8 cellular contexts compared by ENCODE assay signal in genomic region chr2:27264253-27264752, GRCh38. TPM values are rescaled to one million over a fixed set of nuclear protein-coding genes. Genes with fewer than 3 reads are reported as not detected.
A peak's percentile ranks its signal among the peaks of the same experiment; 100 is the strongest.
DNase-seq lines count a peak whose midpoint lies in the region; ATAC-seq, FAIRE-seq and TF ChIP-seq lines count a peak whose summit lies in the region.

No MANE protein-coding gene starts in this region.

- TF ChIP-seq RAD21 in GM12878 (IDR thresholded peaks at IDR 0.05; ENCODE audit: insufficient read depth, low read depth, low read length), result no peak

- H3K4me3 ChIP-seq in ACC112 (ENCODE audit: low read depth, low read length), result peak overlapping the region; percentile 54
- H3K4me3 ChIP-seq in HUES48 (ENCODE audit: low read depth, low read length), result peak overlapping the region; percentile 69
- peak overlapping the region; percentile 76 for H3K4me3 ChIP-seq in GM12878
- H3K4me3 ChIP-seq in mesodermal cell (ENCODE audit: extremely low read depth, insufficient read depth, low read length, poor library complexity, severe bottlenecking), result peak overlapping the region; percentile 32

- no peak for FAIRE-seq in GM12878 (lab: Jason Lieb, UNC)

- H3K4me2 ChIP-seq in GM12878 (ENCODE audit: control insufficient read depth, insufficient read depth), result peak overlapping the region; percentile 98

- ATAC-seq in GM12878 (peak; percentile 62), GM19324 (IDR thresholded peaks at IDR 0.05; ENCODE audit: low FRiP score, unreplicated experiment) (no peak)

- no peaks in the 10 kb centered on the region for H3K9me3 ChIP-seq in HUES48 (ENCODE audit: control insufficient read depth, insufficient read depth, low read length)
- no peaks in the 10 kb centered on the region for H3K9me3 ChIP-seq in GM12878 (replicated peaks; ENCODE audit: control insufficient read depth, insufficient read depth, low read length)
- no peaks in the 10 kb centered on the region for H3K9me3 ChIP-seq in mesodermal cell (ENCODE audit: control insufficient read depth, low read length)

- intact Hi-C loops in GM12878 (cut with micrococcal nuclease; ENCODE audit: unreplicated experiment), result no loop called here

- H3K4me1 ChIP-seq in ACC112 (ENCODE audit: control insufficient read depth, insufficient read depth, low read length, unreplicated experiment), result peaks cover 12% of the 10 kb centered on the region
- H3K4me1 ChIP-seq in HUES48 (ENCODE audit: control insufficient read depth, insufficient read depth, low read length), result peaks cover 21% of the 10 kb centered on the region
- H3K4me1 ChIP-seq in GM12878 (ENCODE audit: control insufficient read depth, insufficient read depth, low read length), result peaks cover 18% of the 10 kb centered on the region
- H3K4me1 ChIP-seq in mesodermal cell (ENCODE audit: control insufficient read depth, insufficient read depth, low read length, poor library complexity, severe bottlenecking), result peaks cover 8% of the 10 kb centered on the region

- TF ChIP-seq POLR2A in GM12878 (IDR thresholded peaks at IDR 0.05; ENCODE audit: low read depth, low read length), result no peak

- DNase-seq in GM12878 (ENCODE audit: low read depth, low spot score), result no peak
- DNase-seq in cerebellar nuclear complex (lab: John Stamatoyannopoulos, UW), result no peak
- no peak for DNase-seq in kidney tubule cell (ENCODE audit: low spot score)
- no peak for DNase-seq in HK-2 (ENCODE audit: unreplicated experiment)

- H4K20me1 ChIP-seq in GM12878 (ENCODE audit: control insufficient read depth, insufficient read depth), result no peaks in the 10 kb centered on the region

- POLR2A ChIA-PET in GM12878 (lab: Charles Lee), result interaction anchor here (0.9 kb wide), 1 partner anchor 626 kb away, joined by 3 read pairs; the partner anchor contains the start of genes BABAM2 and RBKS

- CTCF ChIA-PET in GM12878 (lab: Yijun Ruan, JAX), result interaction anchor here (0.7 to 7.9 kb wide), 5 partner anchors 9 to 131 kb away, joined by 3 to 52 read pairs (median 6); no protein-coding TSS in a partner anchor

- TF ChIP-seq CTCF in GM12878 (IDR thresholded peaks at IDR 0.05 in 2 of 3, conservative IDR thresholded peaks at IDR 0.05 in 1 of 3; ENCODE audit: control insufficient read depth in 2 of 3, extremely low read depth in 1 of 3, insufficient read depth in 1 of 3, low read depth in 3 of 3, low read length in 3 of 3), result no peak

- RAD21 ChIA-PET in GM12878 (lab: Charles Lee; ENCODE audit: unreplicated experiment), result interaction anchor here (1.9 to 3.6 kb wide), 2 partner anchors 9 to 16 kb away, joined by 5 to 16 read pairs; no protein-coding TSS in a partner anchor

- no peak for TF ChIP-seq EP300 in GM12878 (IDR thresholded peaks at IDR 0.05; ENCODE audit: borderline replicate concordance in 1 of 2, control insufficient read depth in 1 of 2, low read depth in 2 of 2, low read length in 2 of 2)

- in situ Hi-C loops in GM12878 (cut with MboI), result no loop called here

- H3K9ac ChIP-seq in HUES48 (ENCODE audit: low read depth, low read length) (0 out of 2 replicates have a peak overlapping the region, but pooled peaks have one; percentile 34), GM12878 (ENCODE audit: control insufficient read depth, insufficient read depth, low read length) (no peak overlapping the region; the same call in 1 of the 2 replicates)

- BruUV-seq in GM12878 (replicated peaks; lab: Mats Ljungman, UMichigan), result no TSS peak

- SMC1A ChIA-PET in GM12878 (lab: Charles Lee; ENCODE audit: uncharacterized antibody, unreplicated experiment), result interaction anchor here (0.6 to 4.2 kb wide), 2 partner anchors 15 to 319 kb away, joined by 3 to 20 read pairs; no protein-coding TSS in a partner anchor

- 5% methylated on average over 37 of the region's 38 CpGs for WGBS in GM12878 (ENCODE audit: insufficient coverage, insufficient replicate concordance, low lambda C conversion rate, missing lambda C conversion rate)
- 1% methylated on average over 12 to 18 of the region's 38 CpGs for WGBS in mesodermal cell (ENCODE audit: insufficient coverage in 2 of 2), 2 experiments

- H3K27ac ChIP-seq in ACC112 (ENCODE audit: low read depth, low read length), result no peak overlapping the region
- no peak overlapping the region for H3K27ac ChIP-seq in HUES48 (ENCODE audit: low read depth, low read length)
- H3K27ac ChIP-seq in GM12878 (ENCODE audit: control insufficient read depth, insufficient read depth), result no peak overlapping the region
- H3K27ac ChIP-seq in mesodermal cell (ENCODE audit: low read depth, low read length, severe bottlenecking), result no peak overlapping the region

- H3K27me3 ChIP-seq in ACC112 (ENCODE audit: insufficient read depth, low read length), result peaks cover 78% of the 10 kb centered on the region
- peaks cover 75% of the 10 kb centered on the region for H3K27me3 ChIP-seq in HUES48 (ENCODE audit: control insufficient read depth, insufficient read depth, low read length)
- H3K27me3 ChIP-seq in GM12878 (replicated peaks in 1 of 2; ENCODE audit: control insufficient read depth in 2 of 2, insufficient read depth in 2 of 2, low read length in 1 of 2), result peaks cover 24 to 41% of the 10 kb centered on the region in 2 experiments

- no peaks in the 10 kb centered on the region for H3K36me3 ChIP-seq in ACC112 (ENCODE audit: insufficient read depth, low read length)
- no peaks in the 10 kb centered on the region for H3K36me3 ChIP-seq in HUES48 (ENCODE audit: control insufficient read depth, insufficient read depth, low read length)
- H3K36me3 ChIP-seq in GM12878 (ENCODE audit: control insufficient read depth in 2 of 2, insufficient read depth in 2 of 2, low read length in 1 of 2), result no peaks in the 10 kb centered on the region
- H3K36me3 ChIP-seq in mesodermal cell (ENCODE audit: control insufficient read depth, insufficient read depth, low read length), result no peaks in the 10 kb centered on the region

- H3K79me2 ChIP-seq in ACC112 (ENCODE audit: control insufficient read depth, insufficient read depth, low read length, unreplicated experiment) (no peaks in the 10 kb centered on the region), GM12878 (ENCODE audit: control insufficient read depth, insufficient read depth, low read length) (no peaks in the 10 kb centered on the region)

- H2AFZ ChIP-seq in ACC112 (ENCODE audit: low read length, unreplicated experiment), result peak overlapping the region; percentile 61
- peak overlapping the region; percentile 79 for H2AFZ ChIP-seq in GM12878 (ENCODE audit: control insufficient read depth, low read depth, low read length)

RNA-seq across cellular contexts. Expression of gene SLC30A3, which starts 1.5 kb away (rescaled TPM):
- total RNA-seq in GM12878 (2013; cell fraction: nucleolus; rRNA removed), result 1.3 TPM in 1 of 2 replicates, not detected in the other
- total RNA-seq in GM12878 (2014; rRNA removed) (not detected in 2 replicates), GM12878 (2014; rRNA removed; fragmentation: Illumina TruSeq; extraction: Trizol) (not detected in 2 replicates), GM12878 (2021) (not detected in 2 replicates)
- 0.24 TPM for polyA plus RNA-seq in GM12878 (2011; ENCODE audit: low read depth)
- polyA plus RNA-seq in GM12878 (2011; rRNA removed) (0.12 and 0.23 TPM in 2 replicates), GM12878 (2014; fragmentation: Illumina TruSeq; extraction: Trizol) (not detected in 2 replicates), GM12878 (2014; fragmentation: Nextera tagmentation; extraction: Ambion mirVana) (not detected), GM12878 (2014; rRNA removed) (0.06 TPM in 1 of 2 replicates, not detected in the other), GM12878 (2016; fragmentation: Nextera tagmentation; extraction: Ambion mirVana) (not detected)
- polyA plus RNA-seq in GM12878 (2011; cell fraction: cytosol; rRNA removed), result 0.39 and 0.47 TPM in 2 replicates
- 1.3 and 1.8 TPM in 2 replicates for polyA plus RNA-seq in GM12878 (2011; cell fraction: nucleus; rRNA removed)
- polyA plus RNA-seq in GM12878 (2012), result 0.18 and 0.20 TPM in 2 replicates
- polyA minus RNA-seq in GM12878 (2011; rRNA and poly(A)+ RNA removed), result 0.07 and 0.15 TPM in 2 replicates
- polyA minus RNA-seq in GM12878 (2011; cell fraction: cytosol; rRNA and poly(A)+ RNA removed), result 0.62 TPM in 1 of 2 replicates, not detected in the other
- 0.12 and 0.19 TPM in 2 replicates for polyA minus RNA-seq in GM12878 (2011; cell fraction: nucleus; rRNA and poly(A)+ RNA removed)
- polyA plus RNA-seq in mesodermal cell (2013, experiment 1 of 2), result 0.11 TPM
- 0.61 TPM for polyA plus RNA-seq in mesodermal cell (2013, experiment 2 of 2)

RNA-seq across cellular contexts. Expression of gene DNAJC5G, which starts 10.9 kb away (rescaled TPM):
- not detected in 2 replicates for total RNA-seq in GM12878 (2013; cell fraction: nucleolus; rRNA removed)
- total RNA-seq in GM12878 (2014; rRNA removed), result not detected in 2 replicates
- not detected in 2 replicates for total RNA-seq in GM12878 (2014; rRNA removed; fragmentation: Illumina TruSeq; extraction: Trizol)
- total RNA-seq in GM12878 (2021), result not detected in 2 replicates
- not detected for polyA plus RNA-seq in GM12878 (2011; ENCODE audit: low read depth)
- not detected in 2 replicates for polyA plus RNA-seq in GM12878 (2011; rRNA removed)
- not detected in 2 replicates for polyA plus RNA-seq in GM12878 (2011; cell fraction: cytosol; rRNA removed)
- polyA plus RNA-seq in GM12878 (2011; cell fraction: nucleus; rRNA removed), result 0.07 TPM in 1 of 2 replicates, not detected in the other
- 0.23 TPM in 1 of 2 replicates, not detected in the other for polyA plus RNA-seq in GM12878 (2012)
- polyA plus RNA-seq in GM12878 (2014; fragmentation: Illumina TruSeq; extraction: Trizol), result not detected in 2 replicates
- polyA plus RNA-seq in GM12878 (2014; fragmentation: Nextera tagmentation; extraction: Ambion mirVana), result not detected
- not detected in 2 replicates for polyA plus RNA-seq in GM12878 (2014; rRNA removed)
- polyA plus RNA-seq in GM12878 (2016; fragmentation: Nextera tagmentation; extraction: Ambion mirVana), result not detected
- polyA minus RNA-seq in GM12878 (2011; rRNA and poly(A)+ RNA removed), result not detected in 2 replicates
- polyA minus RNA-seq in GM12878 (2011; cell fraction: cytosol; rRNA and poly(A)+ RNA removed), result not detected in 2 replicates
- not detected in 2 replicates for polyA minus RNA-seq in GM12878 (2011; cell fraction: nucleus; rRNA and poly(A)+ RNA removed)
- polyA plus RNA-seq in mesodermal cell (2013, experiment 1 of 2), result not detected
- not detected for polyA plus RNA-seq in mesodermal cell (2013, experiment 2 of 2)

RNA-seq across cellular contexts. Expression of gene TRIM54, which starts 17.9 kb away (rescaled TPM):
- not detected in 2 replicates for total RNA-seq in GM12878 (2013; cell fraction: nucleolus; rRNA removed)
- total RNA-seq in GM12878 (2014; rRNA removed) (not detected in 2 replicates), GM12878 (2014; rRNA removed; fragmentation: Illumina TruSeq; extraction: Trizol) (not detected in 2 replicates), GM12878 (2021) (not detected in 2 replicates)
- not detected for polyA plus RNA-seq in GM12878 (2011; ENCODE audit: low read depth)
- polyA plus RNA-seq in GM12878 (2011; rRNA removed) (not detected in 2 replicates), GM12878 (2014; fragmentation: Illumina TruSeq; extraction: Trizol) (0.03 TPM in 1 of 2 replicates, not detected in the other), GM12878 (2014; fragmentation: Nextera tagmentation; extraction: Ambion mirVana) (not detected), GM12878 (2014; rRNA removed) (0.08 TPM in 1 of 2 replicates, not detected in the other), GM12878 (2016; fragmentation: Nextera tagmentation; extraction: Ambion mirVana) (not detected)
- polyA plus RNA-seq in GM12878 (2011; cell fraction: cytosol; rRNA removed), result not detected in 2 replicates
- 0.07 TPM in 1 of 2 replicates, not detected in the other for polyA plus RNA-seq in GM12878 (2011; cell fraction: nucleus; rRNA removed)
- not detected in 2 replicates for polyA plus RNA-seq in GM12878 (2012)
- polyA minus RNA-seq in GM12878 (2011; rRNA and poly(A)+ RNA removed), result not detected in 2 replicates
- polyA minus RNA-seq in GM12878 (2011; cell fraction: cytosol; rRNA and poly(A)+ RNA removed), result not detected in 2 replicates
- not detected in 2 replicates for polyA minus RNA-seq in GM12878 (2011; cell fraction: nucleus; rRNA and poly(A)+ RNA removed)
- polyA plus RNA-seq in mesodermal cell (2013, experiment 1 of 2), result not detected
- not detected for polyA plus RNA-seq in mesodermal cell (2013, experiment 2 of 2)

RNA-seq across cellular contexts. Expression of gene UCN, which starts 43.9 kb away (rescaled TPM):
- 2.3 and 3.1 TPM in 2 replicates for total RNA-seq in GM12878 (2013; cell fraction: nucleolus; rRNA removed)
- 1.6 and 2.2 TPM in 2 replicates for total RNA-seq in GM12878 (2014; rRNA removed)
- total RNA-seq in GM12878 (2014; rRNA removed; fragmentation: Illumina TruSeq; extraction: Trizol), result 0.45 TPM in 1 of 2 replicates, not detected in the other
- 1.1 and 2.0 TPM in 2 replicates for total RNA-seq in GM12878 (2021)
- 0.50 TPM for polyA plus RNA-seq in GM12878 (2011; ENCODE audit: low read depth)
- polyA plus RNA-seq in GM12878 (2011; rRNA removed), result 0.43 TPM in 1 of 2 replicates, not detected in the other
- 0.51 and 1.1 TPM in 2 replicates for polyA plus RNA-seq in GM12878 (2011; cell fraction: cytosol; rRNA removed)
- 4.3 and 4.4 TPM in 2 replicates for polyA plus RNA-seq in GM12878 (2011; cell fraction: nucleus; rRNA removed)
- polyA plus RNA-seq in GM12878 (2012), result 1.8 and 2.1 TPM in 2 replicates
- polyA plus RNA-seq in GM12878 (2014; fragmentation: Illumina TruSeq; extraction: Trizol), result not detected in 2 replicates
- polyA plus RNA-seq in GM12878 (2014; fragmentation: Nextera tagmentation; extraction: Ambion mirVana), result under 1 TPM; 0.10 to 0.26 TPM
- polyA plus RNA-seq in GM12878 (2014; rRNA removed), result 2.6 and 2.8 TPM in 2 replicates
- polyA plus RNA-seq in GM12878 (2016; fragmentation: Nextera tagmentation; extraction: Ambion mirVana), result 1 to 10 TPM; 2.7 to 3.8 TPM
- 0.77 TPM in 1 of 2 replicates, not detected in the other for polyA minus RNA-seq in GM12878 (2011; rRNA and poly(A)+ RNA removed)
- not detected in 2 replicates for polyA minus RNA-seq in GM12878 (2011; cell fraction: cytosol; rRNA and poly(A)+ RNA removed)
- 0.77 TPM in 1 of 2 replicates, not detected in the other for polyA minus RNA-seq in GM12878 (2011; cell fraction: nucleus; rRNA and poly(A)+ RNA removed)
- 0.66 TPM for polyA plus RNA-seq in mesodermal cell (2013, experiment 1 of 2)
- not detected for polyA plus RNA-seq in mesodermal cell (2013, experiment 2 of 2)

RNA-seq across cellular contexts. Expression of gene CAD, which starts 47.1 kb away (rescaled TPM):
- 102 and 104 TPM in 2 replicates for total RNA-seq in GM12878 (2013; cell fraction: nucleolus; rRNA removed)
- total RNA-seq in GM12878 (2014; rRNA removed), result 48.3 and 66.1 TPM in 2 replicates
- total RNA-seq in GM12878 (2014; rRNA removed; fragmentation: Illumina TruSeq; extraction: Trizol), result 22.8 and 23.8 TPM in 2 replicates
- 101 and 119 TPM in 2 replicates for total RNA-seq in GM12878 (2021)
- polyA plus RNA-seq in GM12878 (2011; ENCODE audit: low read depth), result 22.0 TPM
- 12.0 and 24.9 TPM in 2 replicates for polyA plus RNA-seq in GM12878 (2011; rRNA removed)
- 31.8 and 34.4 TPM in 2 replicates for polyA plus RNA-seq in GM12878 (2011; cell fraction: cytosol; rRNA removed)
- polyA plus RNA-seq in GM12878 (2011; cell fraction: nucleus; rRNA removed), result 212 and 266 TPM in 2 replicates
- polyA plus RNA-seq in GM12878 (2012), result 34.2 and 37.0 TPM in 2 replicates
- 18.5 and 43.5 TPM in 2 replicates for polyA plus RNA-seq in GM12878 (2014; fragmentation: Illumina TruSeq; extraction: Trizol)
- 10 to 100 TPM in 1 of 2 experiments, 1 to 10 TPM in 1; 7.6 to 12.1 TPM for polyA plus RNA-seq in GM12878 (2014; fragmentation: Nextera tagmentation; extraction: Ambion mirVana)
- polyA plus RNA-seq in GM12878 (2014; rRNA removed), result 57.9 and 73.2 TPM in 2 replicates
- polyA plus RNA-seq in GM12878 (2016; fragmentation: Nextera tagmentation; extraction: Ambion mirVana), result 10 to 100 TPM; 68.2 to 75.5 TPM
- 79.9 and 113 TPM in 2 replicates for polyA minus RNA-seq in GM12878 (2011; rRNA and poly(A)+ RNA removed)
- 50.4 and 85.0 TPM in 2 replicates for polyA minus RNA-seq in GM12878 (2011; cell fraction: cytosol; rRNA and poly(A)+ RNA removed)
- 90.4 and 154 TPM in 2 replicates for polyA minus RNA-seq in GM12878 (2011; cell fraction: nucleus; rRNA and poly(A)+ RNA removed)
- polyA plus RNA-seq in mesodermal cell (2013, experiment 1 of 2), result 38.2 TPM
- polyA plus RNA-seq in mesodermal cell (2013, experiment 2 of 2), result 30.4 TPM
